In the genomic region with DNA sequence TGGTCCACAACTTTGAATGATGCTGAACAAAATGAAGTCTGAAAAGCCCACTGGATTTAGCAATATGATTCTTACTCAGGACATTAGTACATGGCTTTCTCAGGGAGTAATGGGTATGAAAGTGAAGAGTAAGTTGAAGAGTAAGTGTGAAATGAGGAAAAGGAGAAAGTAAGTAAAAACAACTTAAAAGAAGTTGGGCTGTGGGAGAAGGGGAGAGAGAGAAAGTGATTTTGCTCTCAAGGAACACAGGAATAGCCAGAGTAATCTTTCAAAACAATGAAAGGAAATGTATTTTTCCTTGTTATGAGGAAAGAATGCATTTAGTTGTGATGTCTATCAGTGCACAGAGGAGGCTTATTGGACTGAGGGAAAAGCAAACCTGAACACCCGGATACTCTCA, we compare ENCODE assay signal across 8 cellular contexts. TPM values are rescaled to one million over a fixed set of nuclear protein-coding genes. Genes with fewer than 3 reads are reported as not detected.
"Had no signal": no experiment of that assay in that cellular context is flagged by ENCODE, and none has a peak within 500 bp of the region (broad histone marks: within the 10 kb centered on the region; RNA-seq: fewer than 3 reads in every experiment).

No MANE protein-coding gene starts in this region.

- H3K4me3 ChIP-seq: K562 had no signal

- FAIRE-seq: HepG2, HTR-8/SVneo, K562 had no signal

- H3K27ac ChIP-seq: HL-60 had no signal

- DNase-seq: IMR-90, KBM-7 had no signal

RNA-seq across cellular contexts. Expression of gene NKAIN2, which starts 39.8 kb away (rescaled TPM):
- total RNA-seq: HepG2, HT1080, IMR-90, K562 had no signal
- polyA plus RNA-seq: HepG2, IgD-negative memory B cell, IMR-90, K562 had no signal
